In the genomic region with DNA sequence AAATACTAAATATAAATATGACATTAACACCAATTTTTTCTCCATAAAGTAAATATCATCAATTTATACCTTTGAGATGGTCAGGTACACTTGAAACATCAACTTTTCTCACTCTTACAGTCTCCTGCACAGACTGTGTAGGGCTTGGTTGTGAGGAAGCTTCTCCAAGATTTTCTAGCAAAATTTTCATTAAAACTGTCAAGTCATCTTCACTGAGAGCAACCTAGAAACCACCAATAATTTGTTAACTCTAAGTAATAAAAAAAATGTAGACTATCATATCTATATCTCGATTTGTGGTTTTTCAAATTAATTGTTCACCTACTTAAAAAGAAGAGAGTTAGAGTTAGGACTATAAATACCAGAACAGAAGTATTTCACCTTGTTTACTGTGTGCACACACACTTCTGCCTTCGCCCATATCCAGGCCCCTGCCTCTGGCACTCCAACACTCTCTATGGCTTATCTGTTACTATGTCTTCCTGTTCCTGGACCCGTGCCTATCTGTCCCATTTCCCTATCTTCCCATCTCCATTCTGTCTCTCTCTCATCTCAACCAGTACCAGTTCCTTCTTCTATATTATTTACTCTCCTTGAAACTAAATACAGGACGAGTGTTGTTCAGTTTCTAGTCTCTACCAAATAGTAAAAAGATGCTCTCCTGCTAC, we compare ENCODE assay signal across 20 cellular contexts.
DNase-seq lines count a peak whose midpoint lies in the region; ATAC-seq and TF ChIP-seq lines count a peak whose summit lies in the region.
"Had no signal": no experiment of that assay in that cellular context is flagged by ENCODE, and none has a peak within 500 bp of the region (broad histone marks: within the 10 kb centered on the region; RNA-seq: fewer than 3 reads in every experiment).

No MANE protein-coding gene starts in this region.

- no peaks in the 10 kb centered on the region for H3K4me1 ChIP-seq in IMR-90 (ENCODE audit: control insufficient read depth, insufficient read depth, low read length)
- H3K4me1 ChIP-seq: BLaER1 had no signal

- no peak overlapping the region for H3K14ac ChIP-seq in IMR-90 (replicated peaks; ENCODE audit: low read depth, low read length)

- H2AK5ac ChIP-seq in IMR-90 (ENCODE audit: low read depth, low read length): no peak overlapping the region

- no peak overlapping the region for H2AFZ ChIP-seq in IMR-90 (replicated peaks; ENCODE audit: low read length, poor library complexity)
- H2AFZ ChIP-seq: GM23338 had no signal

- no peak for ATAC-seq in IMR-90 (ENCODE audit: low read depth)
- no peak for ATAC-seq in activated T-helper 17 cell treated with anti-CD3 and anti-CD28 coated beads, Interleukin-2, amount 50 U/mL, for 72 hours (replicated peaks)
- ATAC-seq in stimulated activated naive B cell treated with anti-CD40 and anti-IgM and Interleukin-4, amounts not matched to agents 10 μg/mL and 1 μg/mL and 100 μg/mL, for 72 hours (replicated peaks): no peak
- ATAC-seq: GM12878, GM23338, HCT116 had no signal

- no peak overlapping the region for H3K4me3 ChIP-seq in IMR-90 (ENCODE audit: insufficient read depth, low read depth, low read length)
- H3K4me3 ChIP-seq: BLaER1, GM12878, GM23338 had no signal

- H3K9ac ChIP-seq in IMR-90 (ENCODE audit: low read depth, low read length): no peak overlapping the region
- H3K9ac ChIP-seq: BLaER1, KMS-11 had no signal

- 73% methylated on average over 2 of the region's 4 CpGs; no CpG with 5 or more reads in 1 of the 2 experiments for WGBS in IMR-90 (ENCODE audit: extremely low coverage in 2 of 2, insufficient read length in 1 of 2), 2 experiments

- no peaks in the 10 kb centered on the region for H3K27me3 ChIP-seq in IMR-90 (ENCODE audit: control insufficient read depth, insufficient read depth, low read length)
- H3K27me3 ChIP-seq: BLaER1 had no signal

- peak overlapping the region; percentile 9 for H3K27ac Mint-ChIP-seq in activated naive CD4-positive, alpha-beta T cell treated with anti-CD3 and anti-CD28 coated beads, Interleukin-2, amount 50 U/mL, for 24 hours
- peak overlapping the region; percentile 52 for H3K27ac Mint-ChIP-seq in activated T-helper 17 cell treated with anti-CD3 and anti-CD28 coated beads, Interleukin-2, amount 50 U/mL, for 72 hours
- peak overlapping the region; percentile 4 for H3K27ac Mint-ChIP-seq in stimulated activated naive B cell treated with anti-CD40 and anti-IgM and Interleukin-4, amounts not matched to agents 10 μg/mL and 1 μg/mL and 100 μg/mL, for 72 hours
- H3K27ac Mint-ChIP-seq in MCF 10A (ENCODE audit: low read depth, unreplicated experiment): no peak overlapping the region
- H3K27ac Mint-ChIP-seq: GM23338 had no signal

- peaks cover 14% of the 10 kb centered on the region for H3K36me3 Mint-ChIP-seq in activated naive CD4-positive, alpha-beta T cell treated with anti-CD3 and anti-CD28 coated beads, Interleukin-2, amount 50 U/mL, for 24 hours
- peaks cover 88% of the 10 kb centered on the region for H3K36me3 Mint-ChIP-seq in activated T-helper 17 cell treated with anti-CD3 and anti-CD28 coated beads, Interleukin-2, amount 50 U/mL, for 72 hours (ENCODE audit: low read depth)
- peaks cover 22 to 30% of the 10 kb centered on the region in 2 donors for H3K36me3 Mint-ChIP-seq in stimulated activated naive B cell treated with anti-CD40 and anti-IgM and Interleukin-4, amounts not matched to agents 10 μg/mL and 1 μg/mL and 100 μg/mL, for 72 hours
- H3K36me3 Mint-ChIP-seq in MCF 10A (ENCODE audit: insufficient read depth, unreplicated experiment): peaks cover 40% of the 10 kb centered on the region

- no TSS peak for BruUV-seq in IMR-90 (replicated peaks; lab: Mats Ljungman, UMichigan)
- BruUV-seq in MCF 10A (replicated peaks; lab: Mats Ljungman, UMichigan): no TSS peak

- H3K9me1 ChIP-seq in IMR-90 (ENCODE audit: insufficient read depth, low read length): no peaks in the 10 kb centered on the region

- POLR2A ChIA-PET in IMR-90 (lab: Charles Lee; ENCODE audit: unreplicated experiment): no interaction called here
- POLR2A ChIA-PET in MCF 10A (lab: Yijun Ruan, JAX): interaction anchor here (0.6 to 1.2 kb wide), 3 partner anchors 27 to 310 kb away, joined by 3 to 5 read pairs (median 3); a partner anchor contains a TSS

- TF ChIP-seq POLR2A in IMR-90 (IDR thresholded peaks at IDR 0.05; ENCODE audit: low read depth, low read length): no peak

- in situ Hi-C loops in IMR-90 (cut with MboI; ENCODE audit: low sequenced_read_pairs): no loop called here

- H2BK120ac ChIP-seq in IMR-90 (ENCODE audit: low read depth, low read length): no peak overlapping the region

- H3K56ac ChIP-seq in IMR-90 (ENCODE audit: extremely low read depth, insufficient read depth, low read length): no peak overlapping the region

- H3K9me3 Mint-ChIP-seq in activated naive CD4-positive, alpha-beta T cell treated with anti-CD3 and anti-CD28 coated beads, Interleukin-2, amount 50 U/mL, for 24 hours: no peaks in the 10 kb centered on the region
- no peaks in the 10 kb centered on the region for H3K9me3 Mint-ChIP-seq in activated T-helper 17 cell treated with anti-CD3 and anti-CD28 coated beads, Interleukin-2, amount 50 U/mL, for 72 hours
- H3K9me3 Mint-ChIP-seq in stimulated activated naive B cell treated with anti-CD40 and anti-IgM and Interleukin-4, amounts not matched to agents 10 μg/mL and 1 μg/mL and 100 μg/mL, for 72 hours: no peaks in the 10 kb centered on the region
- H3K9me3 Mint-ChIP-seq in MCF 10A (ENCODE audit: unreplicated experiment): no peaks in the 10 kb centered on the region
- H3K9me3 Mint-ChIP-seq: CD4-positive, alpha-beta memory T cell; GM23338 had no signal

- H3K4me1 Mint-ChIP-seq in activated naive CD4-positive, alpha-beta T cell treated with anti-CD3 and anti-CD28 coated beads, Interleukin-2, amount 50 U/mL, for 24 hours: no peaks in the 10 kb centered on the region
- H3K4me1 Mint-ChIP-seq in activated T-helper 17 cell treated with anti-CD3 and anti-CD28 coated beads, Interleukin-2, amount 50 U/mL, for 72 hours: no peaks in the 10 kb centered on the region
- peaks cover 0 to 1% of the 10 kb centered on the region in 2 donors for H3K4me1 Mint-ChIP-seq in stimulated activated naive B cell treated with anti-CD40 and anti-IgM and Interleukin-4, amounts not matched to agents 10 μg/mL and 1 μg/mL and 100 μg/mL, for 72 hours
- H3K4me1 Mint-ChIP-seq in MCF 10A (ENCODE audit: insufficient read depth, unreplicated experiment): no peaks in the 10 kb centered on the region
- H3K4me1 Mint-ChIP-seq: GM23338 had no signal

- no peak overlapping the region for H3K23ac ChIP-seq in IMR-90 (ENCODE audit: low read depth, low read length)

- H2AK9ac ChIP-seq in IMR-90 (replicated peaks; ENCODE audit: low read depth, low read length, poor library complexity): no peak overlapping the region

- H4K91ac ChIP-seq in IMR-90 (ENCODE audit: insufficient read depth, low read depth, low read length): no peak overlapping the region

- no peaks in the 10 kb centered on the region for H3K9me3 ChIP-seq in IMR-90 (ENCODE audit: control insufficient read depth, insufficient read depth, low read length)
- H3K9me3 ChIP-seq: BLaER1 had no signal

- no peaks in the 10 kb centered on the region for H3K79me1 ChIP-seq in IMR-90 (ENCODE audit: low read depth in 1 of 2, low read length in 2 of 2)

- H2BK15ac ChIP-seq in IMR-90 (ENCODE audit: low read depth, low read length): no peak overlapping the region

- H4K8ac ChIP-seq in IMR-90 (ENCODE audit: low read depth in 2 of 2, low read length in 2 of 2): no peak overlapping the region

- H3K27ac ChIP-seq in IMR-90 (ENCODE audit: insufficient read depth, low read length): no peak overlapping the region
- H3K27ac ChIP-seq: BLaER1, KMS-11 had no signal

- 0 out of 2 replicates have a peak, but pooled peaks cover 1% of the 10 kb centered on the region for H3K36me3 ChIP-seq in IMR-90 (ENCODE audit: control insufficient read depth, insufficient read depth, low read length)

- no peak overlapping the region for H3K4me2 ChIP-seq in IMR-90 (ENCODE audit: low read depth, low read length)
- H3K4me2 ChIP-seq: BLaER1, GM23338, KMS-11 had no signal

- no peak overlapping the region for H3K4ac ChIP-seq in IMR-90 (ENCODE audit: low read depth, low read length)

- no peaks in the 10 kb centered on the region for H4K20me1 ChIP-seq in IMR-90 (ENCODE audit: insufficient read depth, low read length)
- H4K20me1 ChIP-seq: BLaER1 had no signal

- CTCF ChIA-PET in IMR-90 (lab: Yijun Ruan, JAX) (interaction anchor here (0.7 kb wide), 1 partner anchor 115 kb away, joined by 3 read pairs; no protein-coding TSS in a partner anchor), MCF 10A (lab: Yijun Ruan, JAX) (no interaction called here)

- H3K27me3 Mint-ChIP-seq in activated naive CD4-positive, alpha-beta T cell treated with anti-CD3 and anti-CD28 coated beads, Interleukin-2, amount 50 U/mL, for 24 hours: no peaks in the 10 kb centered on the region
- H3K27me3 Mint-ChIP-seq in activated T-helper 17 cell treated with anti-CD3 and anti-CD28 coated beads, Interleukin-2, amount 50 U/mL, for 72 hours: no peaks in the 10 kb centered on the region
- no peaks in the 10 kb centered on the region for H3K27me3 Mint-ChIP-seq in stimulated activated naive B cell treated with anti-CD40 and anti-IgM and Interleukin-4, amounts not matched to agents 10 μg/mL and 1 μg/mL and 100 μg/mL, for 72 hours
- H3K27me3 Mint-ChIP-seq in MCF 10A (ENCODE audit: insufficient read depth, unreplicated experiment): no peaks in the 10 kb centered on the region
- H3K27me3 Mint-ChIP-seq: CD4-positive, alpha-beta memory T cell had no signal

- H4K5ac ChIP-seq in IMR-90 (ENCODE audit: low read depth, low read length): no peak overlapping the region

- intact Hi-C loops in IMR-90 (cut with micrococcal nuclease): no loop called here
- intact Hi-C loops in MCF 10A (cut with micrococcal nuclease): no loop called here

- dilution Hi-C loops in IMR-90 (cut with HindIII; ENCODE audit: low sequenced_read_pairs, unreplicated experiment): no loop called here

- TF ChIP-seq RAD21 in IMR-90 (IDR thresholded peaks at IDR 0.05; ENCODE audit: low read length): no peak

- H2BK5ac ChIP-seq in IMR-90 (ENCODE audit: low read depth, low read length, poor library complexity, severe bottlenecking): no peak overlapping the region

- H3K4me3 Mint-ChIP-seq in activated naive CD4-positive, alpha-beta T cell treated with anti-CD3 and anti-CD28 coated beads, Interleukin-2, amount 50 U/mL, for 24 hours: no peak overlapping the region
- H3K4me3 Mint-ChIP-seq in activated T-helper 17 cell treated with anti-CD3 and anti-CD28 coated beads, Interleukin-2, amount 50 U/mL, for 72 hours: no peak overlapping the region
- no peak overlapping the region for H3K4me3 Mint-ChIP-seq in stimulated activated naive B cell treated with anti-CD40 and anti-IgM and Interleukin-4, amounts not matched to agents 10 μg/mL and 1 μg/mL and 100 μg/mL, for 72 hours
- no peak overlapping the region for H3K4me3 Mint-ChIP-seq in MCF 10A (ENCODE audit: unreplicated experiment)
- H3K4me3 Mint-ChIP-seq: CD4-positive, alpha-beta memory T cell; GM23338 had no signal

- no peak for TF ChIP-seq CTCF in IMR-90 (conservative IDR thresholded peaks at IDR 0.05; ENCODE audit: low read depth, low read length)
- TF ChIP-seq CTCF in MCF 10A (IDR thresholded peaks at IDR 0.05; ENCODE audit: unreplicated experiment): no peak

- DNase-seq in activated naive CD4-positive, alpha-beta T cell (lab: John Stamatoyannopoulos, UW): no peak
- DNase-seq in IMR-90 (no peak), NCI-H1105 (lab: John Stamatoyannopoulos, UW) (no peak), MCF 10A (ENCODE audit: unreplicated experiment) (no peak), ureter (ENCODE audit: low spot score) (no peak)
- no peak for DNase-seq in stimulated activated naive B cell treated with anti-CD40 and anti-IgM and Interleukin-4, amounts not matched to agents 10 μg/mL and 1 μg/mL and 100 μg/mL, for 72 hours
- DNase-seq: Calu3; CD4-positive, alpha-beta memory T cell; NCI-H1436; NCI-H2029; NCI-H345; NCI-H524 treated with DMSO at 0.1 percent for 48 hours; SHP77 treated with DMSO at 0.1 percent for 48 hours had no signal

- no peak overlapping the region for H3K18ac ChIP-seq in IMR-90 (ENCODE audit: low read depth, low read length)

- no peak overlapping the region for H2BK20ac ChIP-seq in IMR-90 (ENCODE audit: low read depth, low read length)
